ENCODE assay signal across 8 cellular contexts in genomic region chr7:50595538-50596102, GRCh38. TPM values are rescaled to one million over a fixed set of nuclear protein-coding genes. Genes with fewer than 3 reads are reported as not detected.
DNase-seq lines count a peak whose midpoint lies in the region; ATAC-seq and TF ChIP-seq lines count a peak whose summit lies in the region.

No MANE protein-coding gene starts in this region.

- H3K4me3 ChIP-seq in liver (ENCODE audit: low read depth in 1 of 3, low read length in 3 of 3): no peak overlapping the region

- no peak overlapping the region for H3K4me3 Mint-ChIP-seq in activated naive CD4-positive, alpha-beta T cell treated with anti-CD3 and anti-CD28 coated beads, Interleukin-2, amount 10 ng/mL, durations not matched to agents 7 days and 5 days

- no peaks in the 10 kb centered on the region for H3K4me1 ChIP-seq in liver (ENCODE audit: control insufficient read depth in 4 of 4, insufficient read depth in 4 of 4, low read length in 3 of 4)

- CTCF ChIA-PET in activated naive CD4-positive, alpha-beta T cell treated with anti-CD3 and anti-CD28 coated beads, Interleukin-2, amount 10 ng/mL, durations not matched to agents 7 days and 5 days (lab: Charles Lee): interaction anchor here (0.6 to 2.8 kb wide), 7 partner anchors 12 to 546 kb away, joined by 3 to 13 read pairs (median 5); no protein-coding TSS in a partner anchor

- peak; percentile 15 for ATAC-seq in HG02759 (IDR thresholded peaks at IDR 0.05; ENCODE audit: unreplicated experiment)
- ATAC-seq in HG03571 (IDR thresholded peaks at IDR 0.05; ENCODE audit: unreplicated experiment): no peak
- no peak for ATAC-seq in GM18870 (IDR thresholded peaks at IDR 0.05; ENCODE audit: unreplicated experiment)

- H3K9me3 Mint-ChIP-seq in activated naive CD4-positive, alpha-beta T cell treated with anti-CD3 and anti-CD28 coated beads, Interleukin-2, amount 10 ng/mL, durations not matched to agents 7 days and 5 days: no peaks in the 10 kb centered on the region

- no peak overlapping the region for H3K27ac Mint-ChIP-seq in activated naive CD4-positive, alpha-beta T cell treated with anti-CD3 and anti-CD28 coated beads, Interleukin-2, amount 10 ng/mL, durations not matched to agents 7 days and 5 days

- WGBS in liver: 74% methylated on average over 4 of the region's 4 CpGs

- no peak overlapping the region for H3K27ac ChIP-seq in liver (ENCODE audit: low read depth in 1 of 2, low read length in 2 of 2)

- peaks cover 9% of the 10 kb centered on the region for H3K27me3 Mint-ChIP-seq in activated naive CD4-positive, alpha-beta T cell treated with anti-CD3 and anti-CD28 coated beads, Interleukin-2, amount 10 ng/mL, durations not matched to agents 7 days and 5 days

- peaks cover 31% of the 10 kb centered on the region for H3K4me1 Mint-ChIP-seq in activated naive CD4-positive, alpha-beta T cell treated with anti-CD3 and anti-CD28 coated beads, Interleukin-2, amount 10 ng/mL, durations not matched to agents 7 days and 5 days

- peak; percentile 89 to 93 for TF ChIP-seq RAD21 in liver (IDR thresholded peaks at IDR 0.05)

- no peaks in the 10 kb centered on the region for H3K27me3 ChIP-seq in liver (ENCODE audit: control insufficient read depth in 4 of 4, insufficient read depth in 4 of 4, low read length in 3 of 4)

- no peaks in the 10 kb centered on the region for H3K9me3 ChIP-seq in liver (ENCODE audit: control insufficient read depth in 4 of 4, low read length in 3 of 4)

- no peaks in the 10 kb centered on the region for H3K36me3 Mint-ChIP-seq in activated naive CD4-positive, alpha-beta T cell treated with anti-CD3 and anti-CD28 coated beads, Interleukin-2, amount 10 ng/mL, durations not matched to agents 7 days and 5 days

- TF ChIP-seq CTCF in liver (IDR thresholded peaks at IDR 0.05; ENCODE audit: low read depth, low read length, missing input control): peak; percentile 62

- peak; percentile 30 for DNase-seq in activated naive CD4-positive, alpha-beta T cell treated with anti-CD3 and anti-CD28 coated beads, Interleukin-2, amount 10 ng/mL, durations not matched to agents 7 days and 5 days
- no peak for DNase-seq in activated naive CD4-positive, alpha-beta T cell treated with Interleukin-2 at 50 U/mL for 16 hours
- DNase-seq in NCI-H345 treated with DMSO at 0.1 percent for 48 hours (lab: John Stamatoyannopoulos, UW; ENCODE audit: unreplicated experiment) (peak; percentile 38), cerebellar cortex (ENCODE audit: low spot score) (peak; percentile 43)

- peaks cover 0 to 38% (median 29%) of the 10 kb centered on the region in 4 donors for H3K36me3 ChIP-seq in liver (ENCODE audit: control insufficient read depth in 4 of 4, insufficient read depth in 3 of 4, low read depth in 1 of 4, low read length in 3 of 4)

- no peak overlapping the region for H3K9ac ChIP-seq in liver (ENCODE audit: low read depth in 1 of 2, low read length in 2 of 2)

TF ChIP-seq in liver, 16 proteins besides CTCF, POLR2A, EP300 and RAD21:
- peak in 1 of 2 donors; percentile 32 for TF ChIP-seq RXRA (IDR thresholded peaks at IDR 0.05)
- TF ChIP-seq NR2F2 (IDR thresholded peaks at IDR 0.05): no peak
- no peak for TF ChIP-seq HNF4G (IDR thresholded peaks at IDR 0.05)
- peak in 1 of 2 donors; percentile 45 for TF ChIP-seq HNF4A (conservative IDR thresholded peaks at IDR 0.05)
- no peak for TF ChIP-seq YY1 (IDR thresholded peaks at IDR 0.05)

RNA-seq across cellular contexts. Expression of gene DDC, which starts 30.4 kb away (rescaled TPM):
- total RNA-seq in liver: 10 to 100 TPM; 47.6 to 74.9 TPM
- 10 to 100 TPM; 27.2 to 69.5 TPM for polyA plus RNA-seq in liver
